ENCODE assay signal across 15 cellular contexts in the genomic region with DNA sequence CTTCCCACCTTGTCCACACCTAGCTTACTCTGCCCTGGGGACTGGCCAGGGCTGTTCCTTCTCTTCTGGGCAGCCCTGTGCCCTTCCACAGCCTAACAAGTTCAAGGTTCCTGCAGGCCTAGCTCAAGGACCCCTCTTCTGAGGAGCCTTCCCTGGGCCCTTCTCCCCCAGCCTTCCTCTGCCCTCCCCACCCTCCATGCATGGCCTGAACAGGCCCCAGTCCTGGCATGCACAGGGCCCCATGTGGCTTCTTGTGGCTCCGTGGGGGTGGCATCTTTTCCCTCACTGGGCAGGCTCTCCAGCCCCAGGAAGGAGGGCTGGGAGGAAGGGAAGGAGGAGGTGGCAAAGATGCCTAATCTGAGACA.
A peak's percentile ranks its signal among the peaks of the same experiment; 100 is the strongest.
DNase-seq lines count a peak whose midpoint lies in the region; ATAC-seq and TF ChIP-seq lines count a peak whose summit lies in the region.
"Had no signal": no experiment of that assay in that cellular context is flagged by ENCODE, and none has a peak within 500 bp of the region (broad histone marks: within the 10 kb centered on the region; RNA-seq: fewer than 3 reads in every experiment).

No MANE protein-coding gene starts in this region.

- H4K20me1 ChIP-seq in Loucy (ENCODE audit: insufficient read depth, low read length, poor library complexity, severe bottlenecking) = no peaks in the 10 kb centered on the region

- H2AFZ ChIP-seq in Loucy (ENCODE audit: low read length) = peak overlapping the region; percentile 22; the same call in 1 of the 2 replicates

- TF ChIP-seq CTCF in AG04450 (IDR thresholded peaks at IDR 0.05; ENCODE audit: low read depth, low read length) = no peak
- TF ChIP-seq CTCF in Loucy (conservative IDR thresholded peaks at IDR 0.05; ENCODE audit: low read length) = no peak
- no peak for TF ChIP-seq CTCF in foreskin keratinocyte (conservative IDR thresholded peaks at IDR 0.05)

- H3K27me3 ChIP-seq in AG04450 (ENCODE audit: control insufficient read depth, insufficient read depth, low read length) (no peaks in the 10 kb centered on the region), Loucy (ENCODE audit: insufficient read depth, low read length, poor library complexity, severe bottlenecking) (no peaks in the 10 kb centered on the region), foreskin keratinocyte (no peaks in the 10 kb centered on the region)
- H3K27me3 ChIP-seq: heart left ventricle had no signal

- no peak overlapping the region for H3K9ac ChIP-seq in Loucy (ENCODE audit: low read depth, low read length, poor library complexity, severe bottlenecking)
- H3K9ac ChIP-seq: SK-N-SH had no signal

- H3K9me3 ChIP-seq in AG04450 (ENCODE audit: control insufficient read depth, insufficient read depth, low read length) (no peaks in the 10 kb centered on the region; the same call in 1 of the 2 replicates), Loucy (ENCODE audit: insufficient read depth, low read depth, low read length) (no peaks in the 10 kb centered on the region)
- H3K9me3 ChIP-seq: heart left ventricle, mucosa of descending colon, SK-N-SH had no signal

- H3K4me3 ChIP-seq in AG04450 (ENCODE audit: low read depth, low read length) = no peak overlapping the region
- H3K4me3 ChIP-seq in Loucy (ENCODE audit: low read length, poor library complexity, severe bottlenecking) = no peak overlapping the region
- H3K4me3 ChIP-seq: heart left ventricle, mucosa of descending colon had no signal

- intact Hi-C loops in posterior vena cava (cut with DNase I) = loop anchor here in 1 of 2 donors (10.0 kb wide), 1 partner anchor 82 kb away; no protein-coding TSS in a partner anchor

- peaks cover 21% of the 10 kb centered on the region for H3K4me1 ChIP-seq in Loucy (ENCODE audit: insufficient read depth, low read length, poor library complexity, severe bottlenecking)
- H3K4me1 ChIP-seq in foreskin keratinocyte = no peaks in the 10 kb centered on the region

- no peaks in the 10 kb centered on the region for H3K79me2 ChIP-seq in Loucy (ENCODE audit: insufficient read depth, low read length)

- H3K4me2 ChIP-seq in Loucy (ENCODE audit: low read depth, low read length, poor library complexity, severe bottlenecking) = no peak overlapping the region
- H3K4me2 ChIP-seq: SK-N-SH had no signal

- no peaks in the 10 kb centered on the region for H3F3A ChIP-seq in Loucy (ENCODE audit: low read depth)

- POLR2A ChIA-PET in AG04450 (lab: Yijun Ruan, JAX) = no interaction called here

- CTCF ChIA-PET in AG04450 (lab: Charles Lee) = interaction anchor here (1.4 kb wide), 1 partner anchor 8 kb away, joined by 5 read pairs; no protein-coding TSS in a partner anchor

- peak overlapping the region; percentile 65 for H3K27ac ChIP-seq in AG04450 (ENCODE audit: low read depth, low read length)
- peak overlapping the region; percentile 93 for H3K27ac ChIP-seq in foreskin keratinocyte
- H3K27ac ChIP-seq: VCaP had no signal

- H3K36me3 ChIP-seq in Loucy (ENCODE audit: insufficient read depth, low read length) = no peaks in the 10 kb centered on the region
- H3K36me3 ChIP-seq: heart left ventricle had no signal

- ATAC-seq in foreskin keratinocyte = no peak
- ATAC-seq in HG03039 (IDR thresholded peaks at IDR 0.05; ENCODE audit: unreplicated experiment) = no peak
- ATAC-seq: left lobe of liver had no signal

- no peaks in the 10 kb centered on the region for H3K9me2 ChIP-seq in Loucy (replicated peaks; ENCODE audit: low read depth, low read length)
- H3K9me2 ChIP-seq: SK-N-SH had no signal

- DNase-seq in AG04450 (ENCODE audit: low read depth, low spot score) = no peak
- no peak for DNase-seq in foreskin keratinocyte
- DNase-seq in posterior vena cava (ENCODE audit: low spot score) = peak; percentile 45
- no peak for DNase-seq in DMS114 treated with DMSO at 0.1 percent for 48 hours (lab: John Stamatoyannopoulos, UW; ENCODE audit: unreplicated experiment)
- no peak for DNase-seq in superior temporal gyrus (ENCODE audit: extremely low spot score)
- DNase-seq in glomerular visceral epithelial cell (ENCODE audit: extremely low spot score) = no peak
- DNase-seq: activated CD4-positive, alpha-beta T cell treated with anti-CD3 and anti-CD28 coated beads, Interleukin-2, amount 10 ng/mL, durations not matched to agents 7 days and 5 days; NCI-H1436; SK-N-SH had no signal
